Comparison of ENCODE assay signal across 18 cellular contexts in the genomic region with DNA sequence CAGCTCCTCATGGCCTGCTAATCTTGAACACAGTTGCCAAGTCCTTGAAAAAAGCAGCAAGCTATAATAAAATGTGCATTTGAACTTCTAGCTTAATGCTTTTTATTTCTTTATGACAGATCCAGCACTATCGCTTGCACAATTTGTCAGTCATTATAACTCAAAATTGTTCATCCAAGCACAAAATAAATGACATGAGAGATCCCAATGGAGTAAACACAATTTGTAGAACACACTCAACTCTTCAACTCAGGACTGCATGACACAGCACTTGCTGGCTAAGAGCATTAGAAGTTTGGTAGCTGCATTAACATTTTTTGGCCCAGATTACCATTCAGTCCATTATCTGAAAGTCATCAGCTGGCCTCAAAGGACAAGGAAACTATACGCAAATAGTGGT.
DNase-seq lines count a peak whose midpoint lies in the region; ATAC-seq and TF ChIP-seq lines count a peak whose summit lies in the region.
"Had no signal": no experiment of that assay in that cellular context is flagged by ENCODE, and none has a peak within 500 bp of the region (broad histone marks: within the 10 kb centered on the region; RNA-seq: fewer than 3 reads in every experiment).

No MANE protein-coding gene starts in this region.

- peaks cover 97% of the 10 kb centered on the region for H3K4me1 Mint-ChIP-seq in CD4-positive, alpha-beta T cell (ENCODE audit: low read depth)
- H3K4me1 Mint-ChIP-seq in T-helper 17 cell, result peaks cover 69% of the 10 kb centered on the region
- peaks cover 35 to 98% (median 87%) of the 10 kb centered on the region in 7 donors for H3K4me1 Mint-ChIP-seq in naive thymus-derived CD4-positive, alpha-beta T cell

- intact Hi-C loops in CD4-positive, alpha-beta T cell (cut with DNase I, micrococcal nuclease), result loop anchor here in 1 of 2 experiments (10.0 kb wide), 1 partner anchor 509 kb away; no protein-coding TSS in a partner anchor
- intact Hi-C loops in naive thymus-derived CD4-positive, alpha-beta T cell (cut with micrococcal nuclease), result loop anchor here in 1 of 2 donors (2.0 kb wide), 1 partner anchor 15 kb away; no protein-coding TSS in a partner anchor

- no peaks in the 10 kb centered on the region for H3K9me3 ChIP-seq in CD4-positive, alpha-beta T cell (ENCODE audit: control insufficient read depth, low read length)
- no peaks in the 10 kb centered on the region for H3K9me3 ChIP-seq in T-helper 17 cell (ENCODE audit: control insufficient read depth, low read length, poor library complexity, severe bottlenecking)
- no peaks in the 10 kb centered on the region for H3K9me3 ChIP-seq in naive thymus-derived CD4-positive, alpha-beta T cell (ENCODE audit: control insufficient read depth in 2 of 3, low read length in 3 of 3)
- H3K9me3 ChIP-seq: BE2C had no signal

- no peaks in the 10 kb centered on the region for H3K27me3 ChIP-seq in CD4-positive, alpha-beta T cell (ENCODE audit: control insufficient read depth, insufficient read depth, low read length)
- H3K27me3 ChIP-seq in naive thymus-derived CD4-positive, alpha-beta T cell (ENCODE audit: control insufficient read depth in 2 of 2, insufficient read depth in 2 of 2, low read length in 2 of 2), result no peaks in the 10 kb centered on the region
- H3K27me3 ChIP-seq: BE2C had no signal

- no peak for ATAC-seq in CD4-positive, alpha-beta T cell (ENCODE audit: poor library complexity)
- no peak for ATAC-seq in T-helper 17 cell
- ATAC-seq in naive thymus-derived CD4-positive, alpha-beta T cell, result no peak
- no peak for ATAC-seq in HG02938 (IDR thresholded peaks at IDR 0.05; ENCODE audit: unreplicated experiment)

- H3K27ac Mint-ChIP-seq in CD4-positive, alpha-beta T cell, result peak overlapping the region; percentile 24
- H3K27ac Mint-ChIP-seq in T-helper 17 cell, result peak overlapping the region; percentile 41
- peak overlapping the region in 6 of 9 donors; percentile 9 to 87 (median 56) for H3K27ac Mint-ChIP-seq in naive thymus-derived CD4-positive, alpha-beta T cell

- H3K36me3 Mint-ChIP-seq in CD4-positive, alpha-beta T cell (ENCODE audit: low read depth), result peaks cover 93% of the 10 kb centered on the region
- H3K36me3 Mint-ChIP-seq in T-helper 17 cell (ENCODE audit: low read depth), result peaks cover 14% of the 10 kb centered on the region
- peaks cover 8 to 72% (median 56%) of the 10 kb centered on the region in 5 donors for H3K36me3 Mint-ChIP-seq in naive thymus-derived CD4-positive, alpha-beta T cell

- CTCF ChIA-PET in CD4-positive, alpha-beta T cell (lab: Charles Lee), result interaction anchor here (1.0 to 1.7 kb wide), 7 partner anchors 8 to 50 kb away, joined by 3 to 5 read pairs (median 4); no protein-coding TSS in a partner anchor
- CTCF ChIA-PET in naive thymus-derived CD4-positive, alpha-beta T cell (lab: Charles Lee), result interaction anchor here (1.4 kb wide), 1 partner anchor 10 kb away, joined by 3 read pairs; no protein-coding TSS in a partner anchor

- H3K27me3 Mint-ChIP-seq in CD4-positive, alpha-beta T cell, result no peaks in the 10 kb centered on the region
- no peaks in the 10 kb centered on the region for H3K27me3 Mint-ChIP-seq in T-helper 17 cell
- no peaks in the 10 kb centered on the region for H3K27me3 Mint-ChIP-seq in naive thymus-derived CD4-positive, alpha-beta T cell

- no peak for TF ChIP-seq CTCF in CD4-positive, alpha-beta T cell (IDR thresholded peaks at IDR 0.05)
- no peak for TF ChIP-seq CTCF in GM20000 (IDR thresholded peaks at IDR 0.05; ENCODE audit: extremely low read depth, missing control alignments)

- POLR2A ChIA-PET in CD4-positive, alpha-beta T cell (lab: Charles Lee), result interaction anchor here (0.9 to 1.0 kb wide), 2 partner anchors 405 to 530 kb away, joined by 3 read pairs; partner anchors contain the start of gene INPP4B
- POLR2A ChIA-PET in naive thymus-derived CD4-positive, alpha-beta T cell (lab: Charles Lee), result interaction anchor here (0.7 to 1.5 kb wide), 2 partner anchors 11 to 383 kb away, joined by 3 read pairs; no protein-coding TSS in a partner anchor

- H3K4me3 ChIP-seq in naive thymus-derived CD4-positive, alpha-beta T cell (ENCODE audit: low read length), result no peak overlapping the region
- H3K4me3 ChIP-seq: PC-9 had no signal

- H3K27ac ChIP-seq in CD4-positive, alpha-beta T cell (ENCODE audit: low read depth, low read length), result no peak overlapping the region
- H3K27ac ChIP-seq in naive thymus-derived CD4-positive, alpha-beta T cell (ENCODE audit: low read depth, low read length), result no peak overlapping the region
- H3K27ac ChIP-seq: 22Rv1, PC-9 had no signal

- peaks cover 17 to 43% of the 10 kb centered on the region in 2 donors for H3K4me1 ChIP-seq in naive thymus-derived CD4-positive, alpha-beta T cell (ENCODE audit: control insufficient read depth in 2 of 2, insufficient read depth in 2 of 2, low read length in 2 of 2)
- H3K4me1 ChIP-seq: BE2C had no signal

- no peak overlapping the region for H3K4me3 Mint-ChIP-seq in CD4-positive, alpha-beta T cell
- H3K4me3 Mint-ChIP-seq in T-helper 17 cell, result no peak overlapping the region
- peak overlapping the region in 2 of 10 donors; percentile 21 to 59 for H3K4me3 Mint-ChIP-seq in naive thymus-derived CD4-positive, alpha-beta T cell

- H3K9me3 Mint-ChIP-seq in CD4-positive, alpha-beta T cell, result no peaks in the 10 kb centered on the region
- H3K9me3 Mint-ChIP-seq in naive thymus-derived CD4-positive, alpha-beta T cell, result peaks cover 0 to 5% (median 0%) of the 10 kb centered on the region in 11 donors

- DNase-seq in DMS53 (lab: John Stamatoyannopoulos, UW) (peak; percentile 17), DMS53 treated with DMSO at 0.1 percent for 48 hours (lab: John Stamatoyannopoulos, UW; ENCODE audit: unreplicated experiment) (no peak), T-helper 17 cell (no peak), germinal center (ENCODE audit: low spot score) (no peak), GM20000 (ENCODE audit: low spot score) (no peak)
- DNase-seq in CD4-positive, alpha-beta T cell, result no peak
- no peak for DNase-seq in naive thymus-derived CD4-positive, alpha-beta T cell
- DNase-seq: BE2C, GOT3, KBM-7, MV-4-11, NCI-H1417, NCI-H187 treated with DMSO at 0.1 percent for 48 hours, NCI-H345, NCI-H526, PC-9 had no signal

- H3K36me3 ChIP-seq in naive thymus-derived CD4-positive, alpha-beta T cell (ENCODE audit: control insufficient read depth in 2 of 3, insufficient read depth in 3 of 3, low read length in 3 of 3), result peaks cover 0 to 16% (median 8%) of the 10 kb centered on the region in 3 experiments
- H3K36me3 ChIP-seq: BE2C had no signal
